Comparison of ENCODE assay signal across 1 cellular context in genomic region chr12:52074006-52074405, GRCh38.
TF ChIP-seq lines count a peak whose summit lies in the region.

No MANE protein-coding gene starts in this region.

TF ChIP-seq in HepG2, 621 proteins besides CTCF, POLR2A, EP300 and RAD21:
- TF ChIP-seq ZNF572 (CRISPR knock-in tag; IDR thresholded peaks at IDR 0.05) (no peak), ZNF670 (CRISPR knock-in tag; IDR thresholded peaks at IDR 0.05; ENCODE audit: borderline replicate concordance) (no peak), MATR3 (CRISPR knock-in tag; IDR thresholded peaks at IDR 0.05) (no peak)
TF ChIP-seq in HepG2: peak in this region for 0.
